In the genomic region with DNA sequence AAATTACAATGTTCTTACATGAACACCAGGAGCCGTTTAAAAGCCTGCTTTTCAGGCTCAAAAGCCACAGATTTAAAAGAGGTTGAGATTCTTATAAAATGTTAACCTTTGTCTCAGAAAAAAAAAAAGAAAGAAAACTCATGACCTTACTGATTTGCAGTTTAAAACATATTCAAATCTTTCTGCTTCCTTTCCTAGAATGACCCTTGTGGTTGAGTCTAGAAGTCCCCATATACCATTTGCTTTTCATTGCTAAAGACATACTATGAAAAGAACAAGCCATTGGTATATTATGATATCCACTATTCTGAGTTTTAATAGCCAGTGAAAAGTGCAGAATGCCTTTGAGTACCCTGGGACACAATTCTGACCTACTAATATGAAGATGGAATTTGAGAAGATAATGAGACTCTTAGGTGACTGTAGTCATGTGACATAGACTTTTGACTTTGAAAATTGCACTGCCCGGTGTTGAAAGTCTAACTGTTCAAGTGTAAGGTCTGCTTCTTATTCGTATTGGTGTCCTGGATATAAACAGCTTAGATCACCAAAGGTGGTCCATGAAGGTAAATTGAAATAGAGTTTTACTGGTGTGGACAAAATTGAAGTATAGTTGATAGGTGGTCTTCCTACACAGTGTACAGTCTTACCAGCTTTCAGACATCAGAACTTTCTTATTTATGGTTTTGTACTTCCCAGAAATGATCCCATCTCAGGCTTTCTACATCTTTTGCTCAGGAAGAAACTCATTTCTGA, we compare ENCODE assay signal across 10 cellular contexts.
A peak's percentile ranks its signal among the peaks of the same experiment; 100 is the strongest.
DNase-seq lines count a peak whose midpoint lies in the region; ATAC-seq and TF ChIP-seq lines count a peak whose summit lies in the region.
"Had no signal": no experiment of that assay in that cellular context is flagged by ENCODE, and none has a peak within 500 bp of the region (broad histone marks: within the 10 kb centered on the region; RNA-seq: fewer than 3 reads in every experiment).

No MANE protein-coding gene starts in this region.

- no peak for TF ChIP-seq CTCF in Caco-2 (IDR thresholded peaks at IDR 0.05; ENCODE audit: insufficient read depth in 1 of 2, low read depth in 1 of 2, low read length in 1 of 2, severe bottlenecking in 1 of 2, unreplicated experiment in 1 of 2)

- intact Hi-C loops in activated CD4-positive, alpha-beta T cell treated with anti-CD3 and anti-CD28 coated beads, Interleukin-2, amount 10 ng/mL, durations not matched to agents 24 days and 14 days (cut with micrococcal nuclease), result loop anchor here (1.0 to 10.0 kb wide), 9 partner anchors 8 to 1912 kb away; a partner anchor contains a TSS
- intact Hi-C loops in Caco-2 (cut with micrococcal nuclease; ENCODE audit: unreplicated experiment), result no loop called here

- ATAC-seq in HG03064 (IDR thresholded peaks at IDR 0.05; ENCODE audit: low read depth, unreplicated experiment), result peak; percentile 22
- ATAC-seq in stimulated activated naive CD8-positive, alpha-beta T cell treated with anti-CD3 and anti-CD28 coated beads, Interleukin-15, amount 100 ng/mL, for 72 hours, result peak; percentile 31
- ATAC-seq: WTC11 had no signal

- no TSS peak for BruUV-seq in Caco-2 (replicated peaks; lab: Mats Ljungman, UMichigan)

- peak; percentile 58 for DNase-seq in activated CD4-positive, alpha-beta T cell treated with anti-CD3 and anti-CD28 coated beads, Interleukin-2, amount 10 ng/mL, durations not matched to agents 24 days and 14 days
- no peak for DNase-seq in activated CD4-positive, alpha-beta T cell treated with anti-CD3 and anti-CD28 coated beads, Interleukin-2, amount 50 U/mL, for 4 hours
- DNase-seq in stimulated activated naive CD8-positive, alpha-beta T cell treated with anti-CD3 and anti-CD28 coated beads, Interleukin-15, amount 100 ng/mL, for 72 hours, result peak in 1 of 2 donors; percentile 43
- DNase-seq in GDM1 (lab: John Stamatoyannopoulos, UW) (no peak), Caco-2 (no peak), epidermal melanocyte (ENCODE audit: insufficient read length, low spot score) (no peak)
- DNase-seq: H9 had no signal

- peak overlapping the region; percentile 67 for H3K4me3 Mint-ChIP-seq in activated CD4-positive, alpha-beta T cell treated with anti-CD3 and anti-CD28 coated beads, Interleukin-2, amount 10 ng/mL, durations not matched to agents 24 days and 14 days
- peak overlapping the region; percentile 82 for H3K4me3 Mint-ChIP-seq in activated naive CD8-positive, alpha-beta T cell
- peak overlapping the region; percentile 60 to 82 for H3K4me3 Mint-ChIP-seq in stimulated activated naive CD8-positive, alpha-beta T cell treated with anti-CD3 and anti-CD28 coated beads, Interleukin-15, amount 100 ng/mL, for 72 hours
- H3K4me3 Mint-ChIP-seq in Caco-2 (ENCODE audit: unreplicated experiment), result no peak overlapping the region
- H3K4me3 Mint-ChIP-seq: H9, WTC11 had no signal

- peaks cover 64% of the 10 kb centered on the region for H3K36me3 Mint-ChIP-seq in activated CD4-positive, alpha-beta T cell treated with anti-CD3 and anti-CD28 coated beads, Interleukin-2, amount 10 ng/mL, durations not matched to agents 24 days and 14 days (ENCODE audit: low read depth)
- H3K36me3 Mint-ChIP-seq in activated naive CD8-positive, alpha-beta T cell, result peaks cover 28% of the 10 kb centered on the region
- H3K36me3 Mint-ChIP-seq in Caco-2 (ENCODE audit: insufficient read depth, unreplicated experiment), result no peaks in the 10 kb centered on the region
- H3K36me3 Mint-ChIP-seq: WTC11 had no signal

- H3K9me3 ChIP-seq in Caco-2, result no peaks in the 10 kb centered on the region

- H3K27me3 ChIP-seq in Caco-2 (replicated peaks; ENCODE audit: control insufficient read depth, insufficient read depth, low read length), result no peaks in the 10 kb centered on the region

- H3K9me3 Mint-ChIP-seq in activated CD4-positive, alpha-beta T cell treated with anti-CD3 and anti-CD28 coated beads, Interleukin-2, amount 10 ng/mL, durations not matched to agents 24 days and 14 days, result no peaks in the 10 kb centered on the region
- H3K9me3 Mint-ChIP-seq in activated naive CD8-positive, alpha-beta T cell (ENCODE audit: low read depth), result no peaks in the 10 kb centered on the region
- H3K9me3 Mint-ChIP-seq in stimulated activated naive CD8-positive, alpha-beta T cell treated with anti-CD3 and anti-CD28 coated beads, Interleukin-15, amount 100 ng/mL, for 72 hours, result no peaks in the 10 kb centered on the region
- no peaks in the 10 kb centered on the region for H3K9me3 Mint-ChIP-seq in Caco-2 (ENCODE audit: unreplicated experiment)
- H3K9me3 Mint-ChIP-seq: H9, WTC11 had no signal

- peak overlapping the region; percentile 100 for H3K27ac Mint-ChIP-seq in activated CD4-positive, alpha-beta T cell treated with anti-CD3 and anti-CD28 coated beads, Interleukin-2, amount 10 ng/mL, durations not matched to agents 24 days and 14 days
- peak overlapping the region; percentile 98 for H3K27ac Mint-ChIP-seq in activated naive CD8-positive, alpha-beta T cell
- H3K27ac Mint-ChIP-seq in stimulated activated naive CD8-positive, alpha-beta T cell treated with anti-CD3 and anti-CD28 coated beads, Interleukin-15, amount 100 ng/mL, for 72 hours, result peak overlapping the region; percentile 99 to 100
- no peak overlapping the region for H3K27ac Mint-ChIP-seq in Caco-2 (ENCODE audit: unreplicated experiment)
- H3K27ac Mint-ChIP-seq: H9, WTC11 had no signal

- no peaks in the 10 kb centered on the region for H3K36me3 ChIP-seq in Caco-2 (ENCODE audit: control insufficient read depth, insufficient read depth, low read length)

- no peak overlapping the region for H3K4me3 ChIP-seq in Caco-2 (ENCODE audit: low read depth, low read length)

- no peaks in the 10 kb centered on the region for H3K27me3 Mint-ChIP-seq in activated CD4-positive, alpha-beta T cell treated with anti-CD3 and anti-CD28 coated beads, Interleukin-2, amount 10 ng/mL, durations not matched to agents 24 days and 14 days
- H3K27me3 Mint-ChIP-seq in activated naive CD8-positive, alpha-beta T cell, result no peaks in the 10 kb centered on the region
- H3K27me3 Mint-ChIP-seq in stimulated activated naive CD8-positive, alpha-beta T cell treated with anti-CD3 and anti-CD28 coated beads, Interleukin-15, amount 100 ng/mL, for 72 hours, result no peaks in the 10 kb centered on the region
- peaks cover 9% of the 10 kb centered on the region for H3K27me3 Mint-ChIP-seq in Caco-2 (ENCODE audit: insufficient read depth, unreplicated experiment)

- POLR2A ChIA-PET in Caco-2 (lab: Charles Lee), result no interaction called here

- no peaks in the 10 kb centered on the region for H3K4me1 ChIP-seq in Caco-2

- CTCF ChIA-PET in Caco-2 (lab: Charles Lee), result no interaction called here

- H3K4me1 Mint-ChIP-seq in activated CD4-positive, alpha-beta T cell treated with anti-CD3 and anti-CD28 coated beads, Interleukin-2, amount 10 ng/mL, durations not matched to agents 24 days and 14 days, result peaks cover 69% of the 10 kb centered on the region
- peaks cover 86% of the 10 kb centered on the region for H3K4me1 Mint-ChIP-seq in activated naive CD8-positive, alpha-beta T cell (ENCODE audit: low read depth)
- H3K4me1 Mint-ChIP-seq in stimulated activated naive CD8-positive, alpha-beta T cell treated with anti-CD3 and anti-CD28 coated beads, Interleukin-15, amount 100 ng/mL, for 72 hours, result peaks cover 72% of the 10 kb centered on the region
- no peaks in the 10 kb centered on the region for H3K4me1 Mint-ChIP-seq in Caco-2 (ENCODE audit: low read depth, unreplicated experiment)
